8 cellular contexts compared by ENCODE assay signal in genomic region chr12:56629459-56630179, GRCh38. TPM values are rescaled to one million over a fixed set of nuclear protein-coding genes. Genes with fewer than 3 reads are reported as not detected.
A peak's percentile ranks its signal among the peaks of the same experiment; 100 is the strongest.
DNase-seq lines count a peak whose midpoint lies in the region; ATAC-seq, FAIRE-seq and TF ChIP-seq lines count a peak whose summit lies in the region.

No MANE protein-coding gene starts in this region.

- H3K4me3 ChIP-seq in GM12865 (ENCODE audit: low read depth, low read length), result peak overlapping the region; percentile 90

- H3K4me1 Mint-ChIP-seq in stimulated activated naive B cell treated with anti-CD40 and anti-IgM and Interleukin-4, amounts not matched to agents 10 μg/mL and 1 μg/mL and 100 μg/mL, for 72 hours, result peaks cover 60 to 88% of the 10 kb centered on the region in 2 donors

- DNase-seq in GM12865 (ENCODE audit: low read depth) (peak; percentile 48), dermis blood vessel endothelial cell (peak; percentile 24), medulla oblongata (ENCODE audit: extremely low spot score) (peak; percentile 22), HTR-8/SVneo (ENCODE audit: insufficient read length, low spot score) (no peak)
- peak; percentile 59 for DNase-seq in activated CD4-positive, CD25-positive, alpha-beta regulatory T cell treated with anti-CD3 and anti-CD28 coated beads, Interleukin-2, amount 50 U/mL, for 72 hours
- peak; percentile 29 for DNase-seq in stimulated activated naive B cell treated with anti-CD40 and anti-IgM and Interleukin-4, amounts not matched to agents 10 μg/mL and 1 μg/mL and 100 μg/mL, for 72 hours

- peak overlapping the region; percentile 90 to 97 for H3K4me3 Mint-ChIP-seq in stimulated activated naive B cell treated with anti-CD40 and anti-IgM and Interleukin-4, amounts not matched to agents 10 μg/mL and 1 μg/mL and 100 μg/mL, for 72 hours

- no peak for TF ChIP-seq CTCF in GM12865 (IDR thresholded peaks at IDR 0.05; ENCODE audit: insufficient read depth, low read depth, low read length, missing control alignments)

- H3K36me3 Mint-ChIP-seq in stimulated activated naive B cell treated with anti-CD40 and anti-IgM and Interleukin-4, amounts not matched to agents 10 μg/mL and 1 μg/mL and 100 μg/mL, for 72 hours, result peaks cover 12 to 29% of the 10 kb centered on the region in 2 donors

- H3K9me3 Mint-ChIP-seq in stimulated activated naive B cell treated with anti-CD40 and anti-IgM and Interleukin-4, amounts not matched to agents 10 μg/mL and 1 μg/mL and 100 μg/mL, for 72 hours, result no peaks in the 10 kb centered on the region

- ATAC-seq in HG03342 (IDR thresholded peaks at IDR 0.05; ENCODE audit: unreplicated experiment), result peak; percentile 0
- peak; percentile 10 to 18 for ATAC-seq in stimulated activated naive B cell treated with anti-CD40 and anti-IgM and Interleukin-4, amounts not matched to agents 10 μg/mL and 1 μg/mL and 100 μg/mL, for 72 hours (replicated peaks)
- ATAC-seq in GM18858 (IDR thresholded peaks at IDR 0.05; ENCODE audit: unreplicated experiment), result no peak

- no peak for FAIRE-seq in HTR-8/SVneo (lab: Jason Lieb, UNC)

- H3K27me3 Mint-ChIP-seq in stimulated activated naive B cell treated with anti-CD40 and anti-IgM and Interleukin-4, amounts not matched to agents 10 μg/mL and 1 μg/mL and 100 μg/mL, for 72 hours, result no peaks in the 10 kb centered on the region

- peak overlapping the region; percentile 98 for H3K27ac Mint-ChIP-seq in stimulated activated naive B cell treated with anti-CD40 and anti-IgM and Interleukin-4, amounts not matched to agents 10 μg/mL and 1 μg/mL and 100 μg/mL, for 72 hours

RNA-seq across cellular contexts. Expression of gene BAZ2A, which starts 0.5 kb away (rescaled TPM):
- total RNA-seq in dermis blood vessel endothelial cell, result 23.5 and 40.9 TPM in 2 replicates

RNA-seq across cellular contexts. Expression of gene ATP5F1B, which starts 16.2 kb away (rescaled TPM):
- 402 and 579 TPM in 2 replicates for total RNA-seq in dermis blood vessel endothelial cell

RNA-seq across cellular contexts. Expression of gene PTGES3, which starts 58.5 kb away (rescaled TPM):
- 54.1 and 116 TPM in 2 replicates for total RNA-seq in dermis blood vessel endothelial cell
